Comparison of ENCODE assay signal across 41 cellular contexts in genomic region chr5:113778147-113778546, GRCh38.
"Had no signal": no experiment of that assay in that cellular context is flagged by ENCODE, and none has a peak within 500 bp of the region (broad histone marks: within the 10 kb centered on the region; RNA-seq: fewer than 3 reads in every experiment).

No MANE protein-coding gene starts in this region.

- DNase-seq: activated effector memory CD4-positive, alpha-beta T cell treated with anti-CD3 and anti-CD28 coated beads, Interleukin-2, amount 50 U/mL, for 16 hours; activated effector memory CD4-positive, alpha-beta T cell treated with Interleukin-2 at 50 U/mL for 16 hours; activated gamma-delta T cell; activated gamma-delta T cell treated with Interleukin-2 at 50 U/mL for 16 hours; activated naive CD4-positive, alpha-beta T cell; activated naive CD4-positive, alpha-beta T cell treated with anti-CD3 and anti-CD28 coated beads for 36 hours; activated naive CD4-positive, alpha-beta T cell treated with anti-CD3 and anti-CD28 coated beads, Interleukin-2, amount 10 ng/mL, durations not matched to agents 7 days and 5 days; activated naive CD4-positive, alpha-beta T cell treated with anti-CD3 and anti-CD28 coated beads, Interleukin-2, amount 50 U/mL, for 16 hours; activated naive CD4-positive, alpha-beta T cell treated with Interleukin-2 at 50 U/mL for 16 hours; activated naive CD8-positive, alpha-beta T cell treated with anti-CD3 and anti-CD28 coated beads for 36 hours; activated naive CD8-positive, alpha-beta T cell treated with anti-CD3 and anti-CD28 coated beads, Interleukin-2, amount 10 ng/mL, durations not matched to agents 7 days and 5 days; activated naive CD8-positive, alpha-beta T cell treated with anti-CD3 and anti-CD28 coated beads, Interleukin-2, amount 50 U/mL, for 24 hours; activated T-cell treated with anti-CD3 and anti-CD28 coated beads for 4 hours; activated T-cell treated with anti-CD3 and anti-CD28 coated beads, Interleukin-2, amount 50 U/mL, for 1 hour; activated T-cell treated with anti-CD3 and anti-CD28 coated beads, Interleukin-2, amount 50 U/mL, for 24 hours; activated T-cell treated with anti-CD3 and anti-CD28 coated beads, Interleukin-2, amount 50 U/mL, for 4 hours; activated T-cell treated with anti-CD3 and anti-CD28 coated beads, Interleukin-2, amount 50 U/mL, for 48 hours; activated T-cell treated with anti-CD3 and anti-CD28 coated beads, Interleukin-2, amount 50 U/mL, for 72 hours; adrenal gland; amniotic stem cell; amygdala; anterior cingulate cortex; aorta; body of pancreas; brain microvascular endothelial cell; caudate nucleus; central memory CD4-positive, alpha-beta T cell; cerebellar nuclear complex had no signal

- H3K9me3 Mint-ChIP-seq: activated naive CD4-positive, alpha-beta T cell treated with anti-CD3 and anti-CD28 coated beads for 36 hours; activated naive CD4-positive, alpha-beta T cell treated with anti-CD3 and anti-CD28 coated beads, Interleukin-2, amount 10 ng/mL, durations not matched to agents 7 days and 5 days; activated naive CD4-positive, alpha-beta T cell treated with anti-CD3 and anti-CD28 coated beads, Interleukin-2, amount 50 U/mL, for 24 hours; activated naive CD4-positive, alpha-beta T cell treated with anti-CD3 and anti-CD28 coated beads, Interleukin-2, amount 50 U/mL, for 72 hours; activated naive CD8-positive, alpha-beta T cell treated with anti-CD3 and anti-CD28 coated beads for 36 hours; activated naive CD8-positive, alpha-beta T cell treated with anti-CD3 and anti-CD28 coated beads, Interleukin-2, amount 10 ng/mL, durations not matched to agents 7 days and 5 days; activated naive CD8-positive, alpha-beta T cell treated with anti-CD3 and anti-CD28 coated beads, Interleukin-2, amount 50 U/mL, for 24 hours; activated T-cell treated with anti-CD3 and anti-CD28 coated beads, Interleukin-2, amount 50 U/mL, for 24 hours; activated T-cell treated with anti-CD3 and anti-CD28 coated beads, Interleukin-2, amount 50 U/mL, for 4 hours; activated T-helper 1 cell treated with anti-CD3 and anti-CD28 coated beads, Interleukin-12 subunit alpha, Interleukin-12 subunit beta, Interleukin-2, Interleukin-4 antibody, amounts not matched to agents 30 ng/mL and 10 ng/mL and 1 ng/mL, durations not matched to agents 14 hours and 24 hours and 36 hours; activated T-helper 17 cell treated with anti-CD3 and anti-CD28 coated beads, Interleukin-2, amount 50 U/mL, for 72 hours; activated T-helper 2 cell treated with anti-CD3 and anti-CD28 coated beads, Interferon-gamma antibody, Interleukin-2, Interleukin-4, amounts not matched to agents 10 μg/mL and 5 μg/mL and 100 μg/mL, durations not matched to agents 14 hours and 24 hours and 36 hours; central memory CD8-positive, alpha-beta T cell had no signal

- H3K9me3 ChIP-seq: adrenal gland, ascending aorta, body of pancreas had no signal

- H3K36me3 ChIP-seq: adrenal gland, ascending aorta, brain microvascular endothelial cell, breast epithelium, cardiac muscle cell had no signal

- H3K4me1 ChIP-seq: adrenal gland, ascending aorta, body of pancreas, breast epithelium had no signal

- H3K27me3 Mint-ChIP-seq: activated naive CD4-positive, alpha-beta T cell treated with anti-CD3 and anti-CD28 coated beads, Interleukin-2, amount 10 ng/mL, durations not matched to agents 7 days and 5 days; activated naive CD4-positive, alpha-beta T cell treated with anti-CD3 and anti-CD28 coated beads, Interleukin-2, amount 50 U/mL, for 24 hours; activated naive CD8-positive, alpha-beta T cell treated with anti-CD3 and anti-CD28 coated beads, Interleukin-2, amount 10 ng/mL, durations not matched to agents 7 days and 5 days; activated naive CD8-positive, alpha-beta T cell treated with anti-CD3 and anti-CD28 coated beads, Interleukin-2, amount 50 U/mL, for 24 hours; brain; central memory CD8-positive, alpha-beta T cell had no signal

- H3K4me3 ChIP-seq: adrenal gland, ascending aorta, body of pancreas, breast epithelium, cardiac muscle cell had no signal

- H3K27me3 ChIP-seq: adrenal gland, ascending aorta, body of pancreas, brain microvascular endothelial cell, breast epithelium, cardiac muscle cell had no signal

- H3K27ac Mint-ChIP-seq: activated naive CD4-positive, alpha-beta T cell treated with anti-CD3 and anti-CD28 coated beads for 36 hours; activated naive CD4-positive, alpha-beta T cell treated with anti-CD3 and anti-CD28 coated beads, Interleukin-2, amount 10 ng/mL, durations not matched to agents 7 days and 5 days; activated naive CD4-positive, alpha-beta T cell treated with anti-CD3 and anti-CD28 coated beads, Interleukin-2, amount 50 U/mL, for 24 hours; activated naive CD4-positive, alpha-beta T cell treated with anti-CD3 and anti-CD28 coated beads, Interleukin-2, amount 50 U/mL, for 72 hours; activated naive CD8-positive, alpha-beta T cell; activated naive CD8-positive, alpha-beta T cell treated with anti-CD3 and anti-CD28 coated beads for 36 hours; activated naive CD8-positive, alpha-beta T cell treated with anti-CD3 and anti-CD28 coated beads, Interleukin-2, amount 10 ng/mL, durations not matched to agents 7 days and 5 days; activated naive CD8-positive, alpha-beta T cell treated with anti-CD3 and anti-CD28 coated beads, Interleukin-2, amount 50 U/mL, for 24 hours; activated T-cell treated with anti-CD3 and anti-CD28 coated beads, Interleukin-2, amount 50 U/mL, for 24 hours; activated T-cell treated with anti-CD3 and anti-CD28 coated beads, Interleukin-2, amount 50 U/mL, for 72 hours; activated T-helper 1 cell treated with anti-CD3 and anti-CD28 coated beads, Interleukin-12 subunit alpha, Interleukin-12 subunit beta, Interleukin-2, Interleukin-4 antibody, amounts not matched to agents 30 ng/mL and 10 ng/mL and 1 ng/mL, durations not matched to agents 14 hours and 24 hours and 36 hours; activated T-helper 17 cell treated with anti-CD3 and anti-CD28 coated beads, Interleukin-2, amount 50 U/mL, for 72 hours; activated T-helper 2 cell treated with anti-CD3 and anti-CD28 coated beads, Interferon-gamma antibody, Interleukin-2, Interleukin-4, amounts not matched to agents 10 μg/mL and 5 μg/mL and 100 μg/mL, durations not matched to agents 14 hours and 24 hours and 36 hours; brain had no signal

- H3K4me1 Mint-ChIP-seq: activated naive CD4-positive, alpha-beta T cell treated with anti-CD3 and anti-CD28 coated beads, Interleukin-2, amount 10 ng/mL, durations not matched to agents 7 days and 5 days; activated naive CD4-positive, alpha-beta T cell treated with anti-CD3 and anti-CD28 coated beads, Interleukin-2, amount 50 U/mL, for 24 hours; activated naive CD8-positive, alpha-beta T cell treated with anti-CD3 and anti-CD28 coated beads for 36 hours; activated naive CD8-positive, alpha-beta T cell treated with anti-CD3 and anti-CD28 coated beads, Interleukin-2, amount 10 ng/mL, durations not matched to agents 7 days and 5 days; activated naive CD8-positive, alpha-beta T cell treated with anti-CD3 and anti-CD28 coated beads, Interleukin-2, amount 50 U/mL, for 24 hours; activated T-helper 17 cell treated with anti-CD3 and anti-CD28 coated beads, Interleukin-2, amount 50 U/mL, for 72 hours; central memory CD8-positive, alpha-beta T cell had no signal

- H3K27ac ChIP-seq: adrenal gland, ascending aorta, body of pancreas, brain microvascular endothelial cell, breast epithelium, cardiac muscle cell had no signal

- H3K4me3 Mint-ChIP-seq: activated naive CD4-positive, alpha-beta T cell treated with anti-CD3 and anti-CD28 coated beads for 36 hours; activated naive CD4-positive, alpha-beta T cell treated with anti-CD3 and anti-CD28 coated beads, Interleukin-2, amount 10 ng/mL, durations not matched to agents 7 days and 5 days; activated naive CD4-positive, alpha-beta T cell treated with anti-CD3 and anti-CD28 coated beads, Interleukin-2, amount 50 U/mL, for 24 hours; activated naive CD8-positive, alpha-beta T cell; activated naive CD8-positive, alpha-beta T cell treated with anti-CD3 and anti-CD28 coated beads for 36 hours; activated naive CD8-positive, alpha-beta T cell treated with anti-CD3 and anti-CD28 coated beads, Interleukin-2, amount 10 ng/mL, durations not matched to agents 7 days and 5 days; activated naive CD8-positive, alpha-beta T cell treated with anti-CD3 and anti-CD28 coated beads, Interleukin-2, amount 50 U/mL, for 24 hours; activated T-cell treated with anti-CD3 and anti-CD28 coated beads, Interleukin-2, amount 50 U/mL, for 24 hours; activated T-cell treated with anti-CD3 and anti-CD28 coated beads, Interleukin-2, amount 50 U/mL, for 4 hours; activated T-cell treated with anti-CD3 and anti-CD28 coated beads, Interleukin-2, amount 50 U/mL, for 72 hours; activated T-helper 1 cell treated with anti-CD3 and anti-CD28 coated beads, Interleukin-12 subunit alpha, Interleukin-12 subunit beta, Interleukin-2, Interleukin-4 antibody, amounts not matched to agents 30 ng/mL and 10 ng/mL and 1 ng/mL, durations not matched to agents 14 hours and 24 hours and 36 hours; activated T-helper 17 cell treated with anti-CD3 and anti-CD28 coated beads, Interleukin-2, amount 50 U/mL, for 72 hours; brain; central memory CD8-positive, alpha-beta T cell had no signal

- ATAC-seq: activated naive CD4-positive, alpha-beta T cell treated with anti-CD3 and anti-CD28 coated beads, Interleukin-2, amount 50 U/mL, for 72 hours; activated naive CD8-positive, alpha-beta T cell treated with anti-CD3 and anti-CD28 coated beads, Interleukin-2, amount 50 U/mL, for 24 hours; activated T-cell treated with anti-CD3 and anti-CD28 coated beads, Interleukin-2, amount 50 U/mL, for 4 hours; activated T-cell treated with anti-CD3 and anti-CD28 coated beads, Interleukin-2, amount 50 U/mL, for 72 hours; activated T-helper 17 cell treated with anti-CD3 and anti-CD28 coated beads, Interleukin-2, amount 50 U/mL, for 72 hours; body of pancreas had no signal

- H3K36me3 Mint-ChIP-seq: activated naive CD4-positive, alpha-beta T cell treated with anti-CD3 and anti-CD28 coated beads, Interleukin-2, amount 10 ng/mL, durations not matched to agents 7 days and 5 days; activated naive CD4-positive, alpha-beta T cell treated with anti-CD3 and anti-CD28 coated beads, Interleukin-2, amount 50 U/mL, for 24 hours; activated naive CD4-positive, alpha-beta T cell treated with anti-CD3 and anti-CD28 coated beads, Interleukin-2, amount 50 U/mL, for 72 hours; activated naive CD8-positive, alpha-beta T cell; activated naive CD8-positive, alpha-beta T cell treated with anti-CD3 and anti-CD28 coated beads for 36 hours; activated naive CD8-positive, alpha-beta T cell treated with anti-CD3 and anti-CD28 coated beads, Interleukin-2, amount 10 ng/mL, durations not matched to agents 7 days and 5 days; brain had no signal

- FAIRE-seq: astrocyte, bronchial epithelial cell had no signal
